ENCODE assay signal across 1 cellular context in genomic region chr6:19988555-19988954, GRCh38.
TF ChIP-seq lines count a peak whose summit lies in the region.

No MANE protein-coding gene starts in this region.

TF ChIP-seq in HCT116, 20 proteins besides CTCF, POLR2A, EP300 and RAD21:
- TF ChIP-seq REST (IDR thresholded peaks at IDR 0.05; ENCODE audit: low read depth) (peak; percentile 76), CEBPB (IDR thresholded peaks at IDR 0.05; ENCODE audit: low read depth) (no peak)
TF ChIP-seq in HCT116: peak in this region for 1.
